Comparison of ENCODE assay signal across 9 cellular contexts in genomic region chr11:47858169-47858543, GRCh38. TPM values are rescaled to one million over a fixed set of nuclear protein-coding genes. Genes with fewer than 3 reads are reported as not detected.
DNase-seq lines count a peak whose midpoint lies in the region; ATAC-seq and TF ChIP-seq lines count a peak whose summit lies in the region.
"Had no signal": no experiment of that assay in that cellular context is flagged by ENCODE, and none has a peak within 500 bp of the region (broad histone marks: within the 10 kb centered on the region; RNA-seq: fewer than 3 reads in every experiment).

No MANE protein-coding gene starts in this region.

- H3K4me2 ChIP-seq in OCI-LY1 (ENCODE audit: low read length) = peak overlapping the region; percentile 68

- DNase-seq in GM04503 (ENCODE audit: low read depth) = peak; percentile 76
- no peak for DNase-seq in esophagus muscularis mucosa (ENCODE audit: extremely low spot score)
- no peak for DNase-seq in sciatic nerve (ENCODE audit: low spot score)
- DNase-seq in middle frontal gyrus (ENCODE audit: extremely low spot score, low spot score) = no peak
- DNase-seq in NCI-H128 (lab: John Stamatoyannopoulos, UW; ENCODE audit: unreplicated experiment) = no peak
- no peak for DNase-seq in colonic mucosa
- no peak for DNase-seq in NCI-H1694 (lab: John Stamatoyannopoulos, UW)

- no peaks in the 10 kb centered on the region for H3K79me2 ChIP-seq in OCI-LY1 (ENCODE audit: insufficient read depth, low read length)

- 31% methylated on average over 7 of the region's 7 CpGs for WGBS in esophagus muscularis mucosa

- H2AFZ ChIP-seq in OCI-LY1 (ENCODE audit: low read length) = no peak overlapping the region

- TF ChIP-seq POLR2A in esophagus muscularis mucosa (IDR thresholded peaks at IDR 0.05; ENCODE audit: low read depth) = no peak

- no peaks in the 10 kb centered on the region for H3K36me3 ChIP-seq in OCI-LY1 (ENCODE audit: insufficient read depth, low read length)
- no peaks in the 10 kb centered on the region for H3K36me3 ChIP-seq in esophagus muscularis mucosa
- H3K36me3 ChIP-seq in colonic mucosa = no peaks in the 10 kb centered on the region

- peak overlapping the region; percentile 30 for H3K4me3 ChIP-seq in OCI-LY1 (ENCODE audit: low read depth, low read length, poor library complexity, severe bottlenecking)
- no peak overlapping the region for H3K4me3 ChIP-seq in esophagus muscularis mucosa
- no peak overlapping the region for H3K4me3 ChIP-seq in colonic mucosa

- H3K27me3 ChIP-seq in OCI-LY1 (ENCODE audit: insufficient read depth, low read length) = no peaks in the 10 kb centered on the region
- H3K27me3 ChIP-seq in esophagus muscularis mucosa = peaks cover 0 to 4% (median 0%) of the 10 kb centered on the region in 4 donors
- no peaks in the 10 kb centered on the region for H3K27me3 ChIP-seq in colonic mucosa

- no peaks in the 10 kb centered on the region for H4K20me1 ChIP-seq in OCI-LY1 (ENCODE audit: insufficient read depth, low read length)

- H3F3A ChIP-seq in OCI-LY1 (ENCODE audit: insufficient read depth, low read length) = peaks cover 11% of the 10 kb centered on the region

- H3K9me2 ChIP-seq in OCI-LY1 (ENCODE audit: low read depth, low read length) = no peaks in the 10 kb centered on the region

- peak; percentile 86 for ATAC-seq in sciatic nerve
- ATAC-seq: stimulated activated effector memory CD8-positive, alpha-beta T cell treated with anti-CD3 and anti-CD28 coated beads, Interleukin-12 subunit alpha, Interleukin-12 subunit beta, amount 100 ng/mL, for 72 hours had no signal

- H3K4me1 ChIP-seq in OCI-LY1 (ENCODE audit: insufficient read depth, low read length, severe bottlenecking) = peaks cover 83% of the 10 kb centered on the region
- peaks cover 4 to 21% (median 16%) of the 10 kb centered on the region in 4 donors for H3K4me1 ChIP-seq in esophagus muscularis mucosa
- H3K4me1 ChIP-seq in colonic mucosa = no peaks in the 10 kb centered on the region

- intact Hi-C loops in esophagus muscularis mucosa (cut with DNase I) (no loop called here), sciatic nerve (cut with DNase I) (no loop called here), colonic mucosa (cut with DNase I) (loop anchor here (10.0 kb wide), 1 partner anchor 483 kb away; the partner anchor contains the start of gene SPI1)

- H3K9me3 ChIP-seq in OCI-LY1 (ENCODE audit: low read length) (no peaks in the 10 kb centered on the region), esophagus muscularis mucosa (no peaks in the 10 kb centered on the region), colonic mucosa (no peaks in the 10 kb centered on the region)

- H3K27ac ChIP-seq in OCI-LY1 (ENCODE audit: low read depth, low read length, poor library complexity, severe bottlenecking) (peak overlapping the region; percentile 99), esophagus muscularis mucosa (replicated peaks in 1 of 4) (peak overlapping the region; percentile 15 to 57 (median 46)), colonic mucosa (no peak overlapping the region)

- TF ChIP-seq CTCF in OCI-LY1 (IDR thresholded peaks at IDR 0.05; ENCODE audit: low read length) (no peak), esophagus muscularis mucosa (IDR thresholded peaks at IDR 0.05) (no peak), colonic mucosa (IDR thresholded peaks at IDR 0.05) (no peak)

- peak overlapping the region; percentile 61 for H3K9ac ChIP-seq in OCI-LY1 (ENCODE audit: low read length)
- no peak overlapping the region for H3K9ac ChIP-seq in colonic mucosa (ENCODE audit: low read depth in 2 of 2, low read length in 2 of 2)

- no peak for TF ChIP-seq EP300 in esophagus muscularis mucosa (IDR thresholded peaks at IDR 0.05)

RNA-seq across cellular contexts. Expression of gene NUP160, which starts 10.0 kb away (rescaled TPM):
- 10 to 100 TPM; 18.4 to 22.7 (median 19.0) TPM for total RNA-seq in esophagus muscularis mucosa
- total RNA-seq in sciatic nerve = 48.0 TPM
- total RNA-seq in colonic mucosa = 10 to 100 TPM; 22.7 to 35.4 TPM
